13 cellular contexts compared by ENCODE assay signal in the genomic region with DNA sequence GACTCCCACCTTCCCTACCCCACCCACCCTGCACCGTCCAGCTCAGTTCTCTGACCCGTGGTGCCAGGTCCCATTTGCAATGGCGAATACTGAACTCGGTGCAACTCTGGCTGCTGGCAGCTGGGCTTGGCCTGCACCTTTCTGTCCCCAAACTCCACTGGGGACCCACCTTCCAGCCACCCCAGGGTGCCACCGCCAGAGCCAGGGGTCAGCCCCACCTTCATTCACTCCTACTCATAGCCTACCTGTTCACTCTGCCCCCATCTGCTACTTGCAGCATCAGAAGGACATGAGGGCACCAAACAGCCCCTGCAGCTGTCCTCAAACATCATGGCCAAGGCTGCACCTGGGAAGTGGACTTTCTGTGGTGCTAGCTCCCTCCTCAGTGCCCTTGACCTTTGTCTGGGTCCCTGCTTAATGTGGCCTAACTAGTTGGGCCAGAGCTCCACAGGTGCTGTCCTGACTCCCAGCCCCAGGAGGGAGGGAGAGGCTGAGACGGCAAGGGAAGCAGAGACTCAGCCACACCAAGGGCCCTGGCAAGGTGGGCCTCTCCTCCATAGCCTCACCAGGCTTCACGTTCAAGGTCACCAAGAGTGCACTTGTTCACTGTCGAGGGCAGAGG. TPM values are rescaled to one million over a fixed set of nuclear protein-coding genes. Genes with fewer than 3 reads are reported as not detected.
DNase-seq lines count a peak whose midpoint lies in the region; ATAC-seq, FAIRE-seq and TF ChIP-seq lines count a peak whose summit lies in the region.
"Not testable (repeated sequence)": the region's sequence is repeated elsewhere in the genome, so short reads cannot be mapped to it uniquely, and the experiment has no call there.
"Had no signal": no experiment of that assay in that cellular context is flagged by ENCODE, and none has a peak within 500 bp of the region (broad histone marks: within the 10 kb centered on the region; RNA-seq: fewer than 3 reads in every experiment).

No MANE protein-coding gene starts in this region.

- POLR2A ChIA-PET in BJ (lab: Charles Lee) = not testable (repeated sequence)

- H3K9me3 Mint-ChIP-seq in osteocyte (ENCODE audit: unreplicated experiment) = not testable (repeated sequence)

- intact Hi-C loops in esophagus muscularis mucosa (cut with DNase I) (loop anchor here (2.0 to 5.0 kb wide), 2 partner anchors 402 to 419 kb away; no protein-coding TSS in a partner anchor), left lung (cut with DNase I) (loop anchor here (5.0 to 10.0 kb wide), 2 partner anchors 402 to 404 kb away; a partner anchor contains a TSS)

- not testable (repeated sequence) for H3K27ac ChIP-seq in RWPE2 (ENCODE audit: poor library complexity, severe bottlenecking); esophagus muscularis mucosa (replicated peaks in 1 of 4); left lung

- not testable (repeated sequence) for H3K36me3 Mint-ChIP-seq in osteocyte (ENCODE audit: unreplicated experiment)

- FAIRE-seq in urothelium cell line (lab: Jason Lieb, UNC) = peak; percentile 52

- H3K4me1 Mint-ChIP-seq in osteocyte (ENCODE audit: unreplicated experiment) = not testable (repeated sequence)

- TF ChIP-seq CTCF in BJ (IDR thresholded peaks at IDR 0.05; ENCODE audit: insufficient read depth, low read depth, low read length) (peak; percentile 37; the same call in 1 of the 2 replicates), RWPE2 (IDR thresholded peaks at IDR 0.05; ENCODE audit: poor library complexity, severe bottlenecking) (peak; percentile 16), astrocyte of the cerebellum (IDR thresholded peaks at IDR 0.05; ENCODE audit: low read depth, low read length, missing control alignments) (peak; percentile 21), esophagus muscularis mucosa (IDR thresholded peaks at IDR 0.05) (peak in 2 of 3 experiments; percentile 46 to 48), left lung (IDR thresholded peaks at IDR 0.05) (peak; percentile 31 to 80), osteocyte (IDR thresholded peaks at IDR 0.05) (peak; percentile 48)
- not testable (repeated sequence) for TF ChIP-seq CTCF in GM13977 (IDR thresholded peaks at IDR 0.05; ENCODE audit: extremely low read depth, insufficient read depth, missing control alignments)

- DNase-seq in BJ (ENCODE audit: low read depth); RWPE2 (ENCODE audit: low spot score); astrocyte of the cerebellum (ENCODE audit: low read depth); esophagus muscularis mucosa (ENCODE audit: extremely low spot score); osteocyte (ENCODE audit: extremely low spot score, unreplicated experiment); urothelium cell line (ENCODE audit: low spot score): not testable (repeated sequence)
- peak; percentile 15 for DNase-seq in GM13977 (ENCODE audit: low spot score)
- peak in 1 of 2 donors; percentile 29 for DNase-seq in left lung

- H3K27ac Mint-ChIP-seq in osteocyte (ENCODE audit: unreplicated experiment) = not testable (repeated sequence)

- not testable (repeated sequence) for H3K4me3 ChIP-seq in BJ (ENCODE audit: low read depth, low read length); RWPE2 (ENCODE audit: severe bottlenecking); astrocyte of the cerebellum (ENCODE audit: low read depth, low read length); esophagus muscularis mucosa; left lung

- not testable (repeated sequence) for H3K9me3 ChIP-seq in RWPE2 (ENCODE audit: severe bottlenecking); esophagus muscularis mucosa; left lung

- H3K4me3 Mint-ChIP-seq in osteocyte (ENCODE audit: unreplicated experiment) = not testable (repeated sequence)

- not testable (repeated sequence) for H3K4me1 ChIP-seq in RWPE2 (ENCODE audit: insufficient read depth, poor library complexity, severe bottlenecking); left lung
- peaks cover 0 to 13% (median 7%) of the 10 kb centered on the region in 4 donors for H3K4me1 ChIP-seq in esophagus muscularis mucosa

- H3K36me3 ChIP-seq in BJ (ENCODE audit: control insufficient read depth, insufficient read depth, low read length); RWPE2 (ENCODE audit: low read depth); esophagus muscularis mucosa; left lung: not testable (repeated sequence)

- not testable (repeated sequence) for TF ChIP-seq POLR2A in esophagus muscularis mucosa (IDR thresholded peaks at IDR 0.05; ENCODE audit: low read depth)

- not testable (repeated sequence) for ATAC-seq in RWPE2 (ENCODE audit: low read depth); left lung

- CTCF ChIA-PET in BJ (lab: Yijun Ruan, JAX) = interaction anchor here (0.7 to 11.7 kb wide), 25 partner anchors 9 to 428 kb away, joined by 3 to 186 read pairs (median 5); a partner anchor contains a TSS

- WGBS in esophagus muscularis mucosa = 100% methylated on average over 2 of the region's 8 CpGs

- not testable (repeated sequence) for TF ChIP-seq EP300 in esophagus muscularis mucosa (IDR thresholded peaks at IDR 0.05)

- in situ Hi-C loops in GM13977 (cut with MboI; ENCODE audit: low pct_unique_long_range_greater_than_20kb, low sequenced_read_pairs, unreplicated experiment) = loop anchor here (10.0 kb wide), 1 partner anchor 422 kb away; no protein-coding TSS in a partner anchor
- in situ Hi-C loops in astrocyte of the cerebellum (cut with HindIII; ENCODE audit: low sequenced_read_pairs) = not testable (repeated sequence)

- H3K27me3 ChIP-seq in BJ (ENCODE audit: control insufficient read depth, insufficient read depth, low read length); RWPE2 (ENCODE audit: insufficient read depth, poor library complexity, severe bottlenecking); esophagus muscularis mucosa; left lung: not testable (repeated sequence)

- H3K27me3 Mint-ChIP-seq in osteocyte (ENCODE audit: unreplicated experiment) = not testable (repeated sequence)

RNA-seq across cellular contexts. Expression of a gene that starts 52.2 kb away (rescaled TPM):
- not detected in 2 replicates for polyA plus RNA-seq in BJ (2011; rRNA removed)
- polyA minus RNA-seq in BJ (2011; rRNA and poly(A)+ RNA removed) = not detected in 2 replicates
- total RNA-seq in esophagus muscularis mucosa (under 1 TPM in 1 of 4 donors, not detected in 3; 0.06 TPM), left lung (10 to 100 TPM in 1 of 2 donors, 1 to 10 TPM in 1; 3.1 to 14.1 TPM), osteocyte (not detected in 2 replicates)
- total RNA-seq: breast epithelium, dermis microvascular lymphatic vessel endothelial cell, HT1080, renal cortical epithelial cell had no signal
- polyA plus RNA-seq: esophagus had no signal
